Comparison of ENCODE assay signal across 26 cellular contexts in the genomic region with DNA sequence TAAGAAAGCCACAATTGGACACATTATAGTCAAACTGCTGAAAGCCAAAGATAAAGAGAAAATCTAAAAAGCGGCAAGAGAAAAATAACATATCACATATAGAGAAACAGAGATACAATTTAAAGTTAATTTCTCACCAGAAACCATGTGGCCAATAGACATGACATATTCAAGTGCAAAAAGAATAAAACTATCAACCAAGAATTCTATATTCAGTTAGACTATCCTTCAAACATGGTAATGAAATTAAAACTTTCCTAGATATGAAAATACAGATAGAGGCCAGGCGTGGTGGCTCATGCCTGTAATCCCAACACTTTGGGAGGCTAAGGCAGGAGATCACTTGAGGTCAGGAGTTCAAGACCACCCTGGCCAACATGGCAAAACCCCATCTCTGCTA.
"Had no signal": no experiment of that assay in that cellular context is flagged by ENCODE, and none has a peak within 500 bp of the region (broad histone marks: within the 10 kb centered on the region; RNA-seq: fewer than 3 reads in every experiment).

No MANE protein-coding gene starts in this region.

- H3K27me3 ChIP-seq: colonic mucosa, dorsolateral prefrontal cortex, esophagus squamous epithelium, foreskin keratinocyte, gastroesophageal sphincter, heart left ventricle, heart right ventricle had no signal

- H3K27ac ChIP-seq: colonic mucosa, coronary artery, dorsolateral prefrontal cortex, epithelial cell of prostate, esophagus squamous epithelium, foreskin keratinocyte, gastrocnemius medialis, gastroesophageal sphincter, heart left ventricle, heart right ventricle had no signal

- H3K36me3 ChIP-seq: colonic mucosa, esophagus squamous epithelium, gastrocnemius medialis, gastroesophageal sphincter, heart left ventricle, heart right ventricle had no signal

- H3K9me3 ChIP-seq: colonic mucosa had no signal

- ATAC-seq: effector memory CD8-positive, alpha-beta T cell; esophagus mucosa; foreskin keratinocyte; gastrocnemius medialis; gastroesophageal sphincter; heart left ventricle; heart right ventricle had no signal

- FAIRE-seq: colon, endometrium, endothelial cell of umbilical vein had no signal

- H3K4me3 ChIP-seq: colonic mucosa, coronary artery, dorsolateral prefrontal cortex, esophagus squamous epithelium, gastrocnemius medialis, gastroesophageal sphincter, heart left ventricle, heart right ventricle had no signal

- H3K4me1 ChIP-seq: colonic mucosa, esophagus squamous epithelium, foreskin keratinocyte, gastrocnemius medialis, gastroesophageal sphincter, heart left ventricle, heart right ventricle had no signal

- DNase-seq: colonic mucosa; cortex of kidney; dermis blood vessel endothelial cell; dorsolateral prefrontal cortex; effector CD4-positive, alpha-beta T cell; effector CD8-positive, alpha-beta T cell; effector memory CD4-positive, alpha-beta T cell; effector memory CD8-positive, alpha-beta T cell; endodermal cell; erythroblast; esophagus squamous epithelium; foreskin fibroblast; foreskin keratinocyte; foreskin melanocyte; gastrocnemius medialis; glutamatergic neuron; head of caudate nucleus; heart left ventricle; heart right ventricle had no signal
